Comparison of ENCODE assay signal across 20 cellular contexts in genomic region chr17:28975031-28975430, GRCh38. TPM values are rescaled to one million over a fixed set of nuclear protein-coding genes. Genes with fewer than 3 reads are reported as not detected.
"Had no signal": no experiment of that assay in that cellular context is flagged by ENCODE, and none has a peak within 500 bp of the region (broad histone marks: within the 10 kb centered on the region; RNA-seq: fewer than 3 reads in every experiment).

No MANE protein-coding gene starts in this region.

- H3K27me3 ChIP-seq: gastroesophageal sphincter, pancreas had no signal

- H3K27ac ChIP-seq: esophagus squamous epithelium, gastroesophageal sphincter, pancreas, thoracic aorta had no signal

- ATAC-seq: gastroesophageal sphincter; sciatic nerve; stimulated activated naive B cell treated with anti-CD40 and anti-IgM and Interleukin-4, amounts not matched to agents 10 μg/mL and 1 μg/mL and 100 μg/mL, for 72 hours; stimulated activated naive CD8-positive, alpha-beta T cell treated with anti-CD3 and anti-CD28 coated beads, Interleukin-15, amount 100 ng/mL, for 72 hours had no signal

- H3K4me3 ChIP-seq: esophagus squamous epithelium, gastroesophageal sphincter, lung, pancreas, thoracic aorta had no signal

- DNase-seq: esophagus squamous epithelium; foreskin fibroblast; glutamatergic neuron; mesenchymal stem cell; naive B cell; occipital lobe; pancreas; stimulated activated CD4-positive, alpha-beta T cell treated with anti-CD3 and anti-CD28 coated beads, Interleukin-2, amount 100 ng/mL, for 24 hours; stimulated activated CD4-positive, alpha-beta T cell treated with anti-CD3 and anti-CD28 coated beads, Interleukin-4, amount 100 ng/mL, for 4 hours; stimulated activated naive B cell treated with anti-CD40 and anti-IgM and Interleukin-4, amounts not matched to agents 10 μg/mL and 1 μg/mL and 100 μg/mL, for 72 hours; stimulated activated naive CD8-positive, alpha-beta T cell treated with anti-CD3 and anti-CD28 coated beads, Interleukin-15, amount 100 ng/mL, for 72 hours; trophoblast cell had no signal

- H3K36me3 ChIP-seq: esophagus squamous epithelium, gastroesophageal sphincter, pancreas, thoracic aorta had no signal

- H3K9me3 ChIP-seq: esophagus squamous epithelium, gastroesophageal sphincter, pancreas, thoracic aorta had no signal

- FAIRE-seq: colon, pancreas had no signal

RNA-seq across cellular contexts. Expression of gene SEZ6, which starts 30.8 kb away (rescaled TPM):
- total RNA-seq: epithelial cell of proximal tubule, esophagus squamous epithelium, kidney epithelial cell, sciatic nerve, skeletal muscle tissue, thoracic aorta had no signal
